ENCODE assay signal across 22 cellular contexts in the genomic region with DNA sequence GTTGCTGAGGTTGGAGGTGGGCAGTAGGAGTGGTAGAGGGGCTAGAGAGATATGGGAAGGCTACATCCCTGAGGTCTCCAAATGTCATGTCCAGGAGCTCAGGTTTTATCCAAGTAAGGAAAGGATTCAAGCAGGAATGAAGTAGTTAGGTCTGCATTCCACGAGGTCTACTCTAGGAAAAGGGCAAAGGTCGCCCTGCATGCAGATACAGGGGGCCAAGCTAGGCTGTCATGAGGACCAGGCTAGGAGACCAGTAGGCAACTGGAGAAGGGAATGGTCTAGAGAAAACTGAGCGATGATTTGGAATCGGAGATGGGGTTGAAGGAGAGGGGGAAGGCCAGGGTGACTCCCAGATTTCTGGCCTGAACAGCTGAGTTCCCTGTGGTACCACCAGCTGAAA. TPM values are rescaled to one million over a fixed set of nuclear protein-coding genes. Genes with fewer than 3 reads are reported as not detected.
DNase-seq lines count a peak whose midpoint lies in the region; ATAC-seq and TF ChIP-seq lines count a peak whose summit lies in the region.
"Had no signal": no experiment of that assay in that cellular context is flagged by ENCODE, and none has a peak within 500 bp of the region (broad histone marks: within the 10 kb centered on the region; RNA-seq: fewer than 3 reads in every experiment).

No MANE protein-coding gene starts in this region.

- CTCF ChIA-PET in activated CD4-positive, alpha-beta T cell treated with anti-CD3 and anti-CD28 coated beads for 36 hours (lab: Charles Lee), result interaction anchor here (0.9 to 1.4 kb wide), 3 partner anchors 11 to 541 kb away, joined by 3 read pairs; no protein-coding TSS in a partner anchor

- H3K36me3 ChIP-seq in cardiac muscle cell (no peaks in the 10 kb centered on the region), left ventricle myocardium inferior (no peaks in the 10 kb centered on the region), WERI-Rb-1 (no peaks in the 10 kb centered on the region)
- H3K36me3 ChIP-seq: SJSA1 had no signal

- POLR2A ChIA-PET in activated CD4-positive, alpha-beta T cell treated with anti-CD3 and anti-CD28 coated beads for 36 hours (lab: Charles Lee), result no interaction called here

- H3K9me3 ChIP-seq in cardiac muscle cell (ENCODE audit: low read depth) (no peaks in the 10 kb centered on the region), left ventricle myocardium inferior (replicated peaks) (no peaks in the 10 kb centered on the region), WERI-Rb-1 (ENCODE audit: severe bottlenecking) (no peaks in the 10 kb centered on the region)
- H3K9me3 ChIP-seq: SJSA1 had no signal

- H3K4me1 Mint-ChIP-seq in nephron, result peaks cover 22% of the 10 kb centered on the region
- peaks cover 6% of the 10 kb centered on the region for H3K4me1 Mint-ChIP-seq in activated CD4-positive, alpha-beta T cell treated with anti-CD3 and anti-CD28 coated beads for 36 hours
- H3K4me1 Mint-ChIP-seq: CD4-positive, CD25-positive, alpha-beta regulatory T cell; IgD-negative memory B cell had no signal

- H3K4me3 Mint-ChIP-seq in nephron, result no peak overlapping the region
- H3K4me3 Mint-ChIP-seq in activated CD4-positive, alpha-beta T cell treated with anti-CD3 and anti-CD28 coated beads for 36 hours, result no peak overlapping the region
- H3K4me3 Mint-ChIP-seq: CD4-positive, CD25-positive, alpha-beta regulatory T cell; HFFc6; IgD-negative memory B cell had no signal

- ATAC-seq in activated CD4-positive, alpha-beta T cell treated with anti-CD3 and anti-CD28 coated beads for 36 hours, result no peak
- ATAC-seq: Right ventricle myocardium inferior had no signal

- no peaks in the 10 kb centered on the region for H3K36me3 Mint-ChIP-seq in nephron (ENCODE audit: low read depth)
- H3K36me3 Mint-ChIP-seq in activated CD4-positive, alpha-beta T cell treated with anti-CD3 and anti-CD28 coated beads for 36 hours (ENCODE audit: low read depth), result no peaks in the 10 kb centered on the region
- H3K36me3 Mint-ChIP-seq: CD4-positive, CD25-positive, alpha-beta regulatory T cell; IgD-negative memory B cell had no signal

- no peak for TF ChIP-seq CTCF in cardiac muscle cell (IDR thresholded peaks at IDR 0.05; ENCODE audit: low read depth, low read length)
- TF ChIP-seq CTCF in left ventricle myocardium inferior (IDR thresholded peaks at IDR 0.05; ENCODE audit: borderline replicate concordance), result no peak
- no peak for TF ChIP-seq CTCF in WERI-Rb-1 (IDR thresholded peaks at IDR 0.05; ENCODE audit: low read depth, low read length)
- no peak for TF ChIP-seq CTCF in nephron (IDR thresholded peaks at IDR 0.05; ENCODE audit: unreplicated experiment in 3 of 3)

- H3K27ac ChIP-seq in cardiac muscle cell (peak overlapping the region; percentile 61), left ventricle myocardium inferior (replicated peaks) (no peak overlapping the region), WERI-Rb-1 (no peak overlapping the region)
- H3K27ac ChIP-seq: HL-60, SJSA1 had no signal

- H3K27me3 Mint-ChIP-seq in nephron (ENCODE audit: low read depth), result peaks cover 3% of the 10 kb centered on the region
- no peaks in the 10 kb centered on the region for H3K27me3 Mint-ChIP-seq in activated CD4-positive, alpha-beta T cell treated with anti-CD3 and anti-CD28 coated beads for 36 hours
- H3K27me3 Mint-ChIP-seq: IgD-negative memory B cell had no signal

- peak overlapping the region; percentile 20 to 81 (median 55) for H3K27ac Mint-ChIP-seq in nephron
- H3K27ac Mint-ChIP-seq in activated CD4-positive, alpha-beta T cell treated with anti-CD3 and anti-CD28 coated beads for 36 hours, result no peak overlapping the region
- H3K27ac Mint-ChIP-seq: HFFc6, IgD-negative memory B cell had no signal

- no peaks in the 10 kb centered on the region for H3K9me3 Mint-ChIP-seq in nephron
- no peaks in the 10 kb centered on the region for H3K9me3 Mint-ChIP-seq in activated CD4-positive, alpha-beta T cell treated with anti-CD3 and anti-CD28 coated beads for 36 hours (ENCODE audit: low read depth)
- H3K9me3 Mint-ChIP-seq: CD4-positive, CD25-positive, alpha-beta regulatory T cell; HFFc6; IgD-negative memory B cell had no signal

- intact Hi-C loops in left ventricle myocardium inferior (cut with micrococcal nuclease), result no loop called here
- intact Hi-C loops in activated CD4-positive, alpha-beta T cell treated with anti-CD3 and anti-CD28 coated beads for 36 hours (cut with DNase I, micrococcal nuclease), result no loop called here

- peaks cover 5% of the 10 kb centered on the region for H3K4me1 ChIP-seq in cardiac muscle cell (ENCODE audit: low read depth)
- peaks cover 12% of the 10 kb centered on the region for H3K4me1 ChIP-seq in left ventricle myocardium inferior

- DNase-seq in cardiac muscle cell (ENCODE audit: low read depth in 1 of 2, low spot score in 1 of 2), result no peak
- no peak for DNase-seq in left ventricle myocardium inferior
- DNase-seq in WERI-Rb-1, result peak; percentile 4
- DNase-seq in activated CD4-positive, alpha-beta T cell treated with anti-CD3 and anti-CD28 coated beads for 36 hours, result no peak
- DNase-seq in A172 (ENCODE audit: low spot score), result no peak
- no peak for DNase-seq in NCI-H1694 treated with DMSO at 0.1 percent for 48 hours (lab: John Stamatoyannopoulos, UW)
- DNase-seq: CD4-positive, CD25-positive, alpha-beta regulatory T cell; DMS 273 treated with DMSO at 0.1 percent for 48 hours; DND-41; H7; HFFc6; NCI-H1417; NCI-H187 treated with DMSO at 0.1 percent for 48 hours; NCI-H2107; NCI-H446 treated with DMSO at 0.1 percent for 48 hours; NCI-H526 treated with DMSO at 0.1 percent for 48 hours; OCI-M1 had no signal

- no peaks in the 10 kb centered on the region for H3K27me3 ChIP-seq in cardiac muscle cell
- no peaks in the 10 kb centered on the region for H3K27me3 ChIP-seq in left ventricle myocardium inferior (ENCODE audit: low read depth)
- H3K27me3 ChIP-seq in WERI-Rb-1 (ENCODE audit: insufficient read depth, low read depth, severe bottlenecking), result no peaks in the 10 kb centered on the region
- H3K27me3 ChIP-seq: SJSA1 had no signal

- H3K4me3 ChIP-seq in cardiac muscle cell (no peak overlapping the region), left ventricle myocardium inferior (no peak overlapping the region), WERI-Rb-1 (ENCODE audit: low read depth, low read length) (no peak overlapping the region)
- H3K4me3 ChIP-seq: SJSA1 had no signal

RNA-seq across cellular contexts. Expression of a gene that starts 48.7 kb away (rescaled TPM):
- total RNA-seq in cardiac muscle cell, result 84.0 and 113 TPM in 2 replicates
- polyA plus RNA-seq in cardiac muscle cell, result 24.3 and 33.2 TPM in 2 replicates
- 126 TPM for total RNA-seq in left ventricle myocardium inferior
- 100 to 1,000 TPM; 132 to 200 TPM for total RNA-seq in activated CD4-positive, alpha-beta T cell treated with anti-CD3 and anti-CD28 coated beads for 36 hours
- total RNA-seq in A172 (2014; rRNA removed; shearing (Covaris generic)), result 50.8 and 51.3 TPM in 2 replicates
